Comparison of ENCODE assay signal across 1 cellular context in the genomic region with DNA sequence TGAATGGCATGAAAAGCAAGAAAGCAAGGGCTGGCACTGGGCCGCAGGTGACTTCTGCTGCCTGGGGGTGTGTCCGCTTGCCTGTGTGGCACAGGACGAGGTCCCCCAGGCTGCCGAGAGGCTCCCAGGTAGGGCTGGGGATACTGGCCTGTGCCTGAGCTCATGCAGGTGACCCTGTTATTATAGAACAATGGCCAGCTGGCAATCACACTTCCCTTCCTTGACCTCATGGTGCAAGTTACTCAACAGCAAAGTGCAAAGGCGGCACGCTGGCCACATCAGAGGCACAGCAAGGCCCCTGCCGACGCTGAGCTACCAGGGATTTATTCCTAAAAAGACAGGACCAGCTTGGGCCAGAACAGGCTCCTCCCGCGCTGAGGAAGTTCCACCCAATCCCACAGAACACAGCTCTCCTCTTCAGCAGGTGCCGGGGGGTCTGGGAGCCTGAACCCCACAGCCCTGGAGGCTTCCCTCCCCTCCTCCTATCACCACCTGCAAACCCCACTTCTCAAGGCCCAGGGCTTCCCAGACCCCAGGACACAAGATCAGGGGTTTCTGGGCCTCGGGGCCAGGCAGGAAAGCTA.
TF ChIP-seq lines count a peak whose summit lies in the region.

No MANE protein-coding gene starts in this region.

TF ChIP-seq in GM23338, 12 proteins besides CTCF, POLR2A, EP300 and RAD21 (continued from another document):
- TF ChIP-seq, protein P1, sequence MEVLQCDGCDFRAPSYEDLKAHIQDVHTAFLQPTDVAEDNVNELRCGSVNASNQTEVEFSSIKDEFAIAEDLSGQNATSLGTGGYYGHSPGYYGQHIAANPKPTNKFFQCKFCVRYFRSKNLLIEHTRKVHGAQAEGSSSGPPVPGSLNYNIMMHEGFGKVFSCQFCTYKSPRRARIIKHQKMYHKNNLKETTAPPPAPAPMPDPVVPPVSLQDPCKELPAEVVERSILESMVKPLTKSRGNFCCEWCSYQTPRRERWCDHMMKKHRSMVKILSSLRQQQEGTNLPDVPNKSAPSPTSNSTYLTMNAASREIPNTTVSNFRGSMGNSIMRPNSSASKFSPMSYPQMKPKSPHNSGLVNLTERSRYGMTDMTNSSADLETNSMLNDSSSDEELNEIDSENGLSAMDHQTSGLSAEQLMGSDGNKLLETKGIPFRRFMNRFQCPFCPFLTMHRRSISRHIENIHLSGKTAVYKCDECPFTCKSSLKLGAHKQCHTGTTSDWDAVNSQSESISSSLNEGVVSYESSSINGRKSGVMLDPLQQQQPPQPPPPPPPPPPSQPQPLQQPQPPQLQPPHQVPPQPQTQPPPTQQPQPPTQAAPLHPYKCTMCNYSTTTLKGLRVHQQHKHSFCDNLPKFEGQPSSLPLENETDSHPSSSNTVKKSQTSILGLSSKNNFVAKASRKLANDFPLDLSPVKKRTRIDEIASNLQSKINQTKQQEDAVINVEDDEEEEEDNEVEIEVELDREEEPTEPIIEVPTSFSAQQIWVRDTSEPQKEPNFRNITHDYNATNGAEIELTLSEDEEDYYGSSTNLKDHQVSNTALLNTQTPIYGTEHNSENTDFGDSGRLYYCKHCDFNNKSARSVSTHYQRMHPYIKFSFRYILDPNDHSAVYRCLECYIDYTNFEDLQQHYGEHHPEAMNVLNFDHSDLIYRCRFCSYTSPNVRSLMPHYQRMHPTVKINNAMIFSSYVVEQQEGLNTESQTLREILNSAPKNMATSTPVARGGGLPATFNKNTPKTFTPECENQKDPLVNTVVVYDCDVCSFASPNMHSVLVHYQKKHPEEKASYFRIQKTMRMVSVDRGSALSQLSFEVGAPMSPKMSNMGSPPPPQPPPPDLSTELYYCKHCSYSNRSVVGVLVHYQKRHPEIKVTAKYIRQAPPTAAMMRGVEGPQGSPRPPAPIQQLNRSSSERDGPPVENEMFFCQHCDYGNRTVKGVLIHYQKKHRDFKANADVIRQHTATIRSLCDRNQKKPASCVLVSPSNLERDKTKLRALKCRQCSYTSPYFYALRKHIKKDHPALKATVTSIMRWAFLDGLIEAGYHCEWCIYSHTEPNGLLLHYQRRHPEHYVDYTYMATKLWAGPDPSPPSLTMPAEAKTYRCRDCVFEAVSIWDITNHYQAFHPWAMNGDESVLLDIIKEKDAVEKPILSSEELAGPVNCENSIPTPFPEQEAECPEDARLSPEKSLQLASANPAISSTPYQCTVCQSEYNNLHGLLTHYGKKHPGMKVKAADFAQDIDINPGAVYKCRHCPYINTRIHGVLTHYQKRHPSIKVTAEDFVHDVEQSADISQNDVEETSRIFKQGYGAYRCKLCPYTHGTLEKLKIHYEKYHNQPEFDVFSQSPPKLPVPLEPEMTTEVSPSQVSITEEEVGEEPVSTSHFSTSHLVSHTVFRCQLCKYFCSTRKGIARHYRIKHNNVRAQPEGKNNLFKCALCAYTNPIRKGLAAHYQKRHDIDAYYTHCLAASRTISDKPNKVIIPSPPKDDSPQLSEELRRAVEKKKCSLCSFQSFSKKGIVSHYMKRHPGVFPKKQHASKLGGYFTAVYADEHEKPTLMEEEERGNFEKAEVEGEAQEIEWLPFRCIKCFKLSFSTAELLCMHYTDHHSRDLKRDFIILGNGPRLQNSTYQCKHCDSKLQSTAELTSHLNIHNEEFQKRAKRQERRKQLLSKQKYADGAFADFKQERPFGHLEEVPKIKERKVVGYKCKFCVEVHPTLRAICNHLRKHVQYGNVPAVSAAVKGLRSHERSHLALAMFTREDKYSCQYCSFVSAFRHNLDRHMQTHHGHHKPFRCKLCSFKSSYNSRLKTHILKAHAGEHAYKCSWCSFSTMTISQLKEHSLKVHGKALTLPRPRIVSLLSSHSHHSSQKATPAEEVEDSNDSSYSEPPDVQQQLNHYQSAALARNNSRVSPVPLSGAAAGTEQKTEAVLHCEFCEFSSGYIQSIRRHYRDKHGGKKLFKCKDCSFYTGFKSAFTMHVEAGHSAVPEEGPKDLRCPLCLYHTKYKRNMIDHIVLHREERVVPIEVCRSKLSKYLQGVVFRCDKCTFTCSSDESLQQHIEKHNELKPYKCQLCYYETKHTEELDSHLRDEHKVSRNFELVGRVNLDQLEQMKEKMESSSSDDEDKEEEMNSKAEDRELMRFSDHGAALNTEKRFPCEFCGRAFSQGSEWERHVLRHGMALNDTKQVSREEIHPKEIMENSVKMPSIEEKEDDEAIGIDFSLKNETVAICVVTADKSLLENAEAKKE (CRISPR knock-in tag; IDR thresholded peaks at IDR 0.05), result no peak
- TF ChIP-seq ZNF331 (CRISPR knock-in tag; IDR thresholded peaks at IDR 0.05; ENCODE audit: low read depth) (no peak), ZNF114 (CRISPR knock-in tag; IDR thresholded peaks at IDR 0.05) (no peak), STAT1 (IDR thresholded peaks at IDR 0.05; ENCODE audit: unreplicated experiment) (no peak), EZH2phosphoT487 (IDR thresholded peaks at IDR 0.05; ENCODE audit: unreplicated experiment) (no peak), EZH2 (IDR thresholded peaks at IDR 0.05; ENCODE audit: low read depth, unreplicated experiment) (no peak)
- TF ChIP-seq, protein P2, sequence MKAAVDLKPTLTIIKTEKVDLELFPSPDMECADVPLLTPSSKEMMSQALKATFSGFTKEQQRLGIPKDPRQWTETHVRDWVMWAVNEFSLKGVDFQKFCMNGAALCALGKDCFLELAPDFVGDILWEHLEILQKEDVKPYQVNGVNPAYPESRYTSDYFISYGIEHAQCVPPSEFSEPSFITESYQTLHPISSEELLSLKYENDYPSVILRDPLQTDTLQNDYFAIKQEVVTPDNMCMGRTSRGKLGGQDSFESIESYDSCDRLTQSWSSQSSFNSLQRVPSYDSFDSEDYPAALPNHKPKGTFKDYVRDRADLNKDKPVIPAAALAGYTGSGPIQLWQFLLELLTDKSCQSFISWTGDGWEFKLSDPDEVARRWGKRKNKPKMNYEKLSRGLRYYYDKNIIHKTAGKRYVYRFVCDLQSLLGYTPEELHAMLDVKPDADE (IDR thresholded peaks at IDR 0.05), result no peak
